Comparison of ENCODE assay signal across 9 cellular contexts in genomic region chr1:58432813-58433668, GRCh38.
A peak's percentile ranks its signal among the peaks of the same experiment; 100 is the strongest.
DNase-seq lines count a peak whose midpoint lies in the region; ATAC-seq and TF ChIP-seq lines count a peak whose summit lies in the region.
"Had no signal": no experiment of that assay in that cellular context is flagged by ENCODE, and none has a peak within 500 bp of the region (broad histone marks: within the 10 kb centered on the region; RNA-seq: fewer than 3 reads in every experiment).

No MANE protein-coding gene starts in this region.

- no peak overlapping the region for H3K4me3 Mint-ChIP-seq in MCF 10A (ENCODE audit: unreplicated experiment)

- no peaks in the 10 kb centered on the region for H3K9me3 Mint-ChIP-seq in MCF 10A (ENCODE audit: unreplicated experiment)

- TF ChIP-seq CTCF in MCF 10A (IDR thresholded peaks at IDR 0.05; ENCODE audit: unreplicated experiment): no peak
- TF ChIP-seq CTCF in breast epithelium (IDR thresholded peaks at IDR 0.05): no peak
- no peak for TF ChIP-seq CTCF in left ventricle myocardium inferior (IDR thresholded peaks at IDR 0.05; ENCODE audit: borderline replicate concordance)
- no peak for TF ChIP-seq CTCF in vagina (IDR thresholded peaks at IDR 0.05)

- no peaks in the 10 kb centered on the region for H3K9me3 ChIP-seq in breast epithelium
- H3K9me3 ChIP-seq in left ventricle myocardium inferior (replicated peaks): peaks cover 4% of the 10 kb centered on the region
- no peaks in the 10 kb centered on the region for H3K9me3 ChIP-seq in vagina

- H3K27me3 Mint-ChIP-seq in MCF 10A (ENCODE audit: insufficient read depth, unreplicated experiment): no peaks in the 10 kb centered on the region

- H3K27ac Mint-ChIP-seq in MCF 10A (ENCODE audit: low read depth, unreplicated experiment): no peak overlapping the region

- H3K4me3 ChIP-seq in breast epithelium: no peak overlapping the region
- H3K4me3 ChIP-seq in left ventricle myocardium inferior: no peak overlapping the region
- H3K4me3 ChIP-seq in vagina: no peak overlapping the region

- H3K27me3 ChIP-seq in breast epithelium (no peaks in the 10 kb centered on the region), left ventricle myocardium inferior (ENCODE audit: low read depth) (no peaks in the 10 kb centered on the region), vagina (no peaks in the 10 kb centered on the region)

- TF ChIP-seq POLR2A in breast epithelium (IDR thresholded peaks at IDR 0.05) (no peak), vagina (IDR thresholded peaks at IDR 0.05) (no peak)

- H3K4me1 Mint-ChIP-seq in MCF 10A (ENCODE audit: insufficient read depth, unreplicated experiment): no peaks in the 10 kb centered on the region

- H3K36me3 ChIP-seq in breast epithelium: no peaks in the 10 kb centered on the region
- H3K36me3 ChIP-seq in left ventricle myocardium inferior: no peaks in the 10 kb centered on the region
- H3K36me3 ChIP-seq in vagina: no peaks in the 10 kb centered on the region

- H3K27ac ChIP-seq in breast epithelium (no peak overlapping the region), left ventricle myocardium inferior (replicated peaks) (peak overlapping the region; percentile 4), vagina (no peak overlapping the region)
- H3K27ac ChIP-seq: VCaP had no signal

- no peaks in the 10 kb centered on the region for H3K36me3 Mint-ChIP-seq in MCF 10A (ENCODE audit: insufficient read depth, unreplicated experiment)

- CTCF ChIA-PET in MCF 10A (lab: Yijun Ruan, JAX): interaction anchor here (0.9 kb wide), 1 partner anchor 114 kb away, joined by 3 read pairs; no protein-coding TSS in a partner anchor

- DNase-seq in MCF 10A (ENCODE audit: unreplicated experiment) (peak; percentile 77), breast epithelium (ENCODE audit: low spot score in 2 of 2) (no peak), left ventricle myocardium inferior (peak; percentile 33), NCI-H1930 (lab: John Stamatoyannopoulos, UW) (no peak), ureter (ENCODE audit: low spot score) (no peak), GDM1 (lab: John Stamatoyannopoulos, UW) (no peak), vagina (ENCODE audit: extremely low spot score in 2 of 2) (no peak)

- no peaks in the 10 kb centered on the region for H3K4me1 ChIP-seq in breast epithelium
- peaks cover 15% of the 10 kb centered on the region for H3K4me1 ChIP-seq in left ventricle myocardium inferior
- peaks cover 7% of the 10 kb centered on the region for H3K4me1 ChIP-seq in vagina

- BruUV-seq in MCF 10A (replicated peaks; lab: Mats Ljungman, UMichigan): no TSS peak

- POLR2A ChIA-PET in MCF 10A (lab: Yijun Ruan, JAX): interaction anchor here (0.6 kb wide), 3 partner anchors 41 to 333 kb away, joined by 3 to 9 read pairs (median 4); no protein-coding TSS in a partner anchor

- intact Hi-C loops in MCF 10A (cut with micrococcal nuclease): no loop called here
- intact Hi-C loops in breast epithelium (cut with DNase I; ENCODE audit: low total_unique reads): no loop called here
- intact Hi-C loops in left ventricle myocardium inferior (cut with micrococcal nuclease): no loop called here
- intact Hi-C loops in vagina (cut with DNase I): no loop called here

- peak; percentile 98 for ATAC-seq in SK-N-SH treated with all-trans-retinoic acid at 6 μM for 48 hours

TF ChIP-seq in SK-N-SH treated with all-trans-retinoic acid at 6 μM for 48 hours, 23 proteins besides CTCF, POLR2A, EP300 and RAD21 (continues in another document):
- TF ChIP-seq PATZ1 (CRISPR knock-in tag; IDR thresholded peaks at IDR 0.05; ENCODE audit: borderline replicate concordance): no peak; the same call in 1 of the 2 replicates
- TF ChIP-seq BACH2 (CRISPR knock-in tag; IDR thresholded peaks at IDR 0.05; ENCODE audit: borderline replicate concordance): no peak
- no peak for TF ChIP-seq PPARA (CRISPR knock-in tag; IDR thresholded peaks at IDR 0.05; ENCODE audit: borderline replicate concordance)
- no peak for TF ChIP-seq CSRNP3 (CRISPR knock-in tag; IDR thresholded peaks at IDR 0.05)
- TF ChIP-seq GLIS3 (CRISPR knock-in tag; IDR thresholded peaks at IDR 0.05): no peak
- no peak for TF ChIP-seq CSDC2 (CRISPR knock-in tag; IDR thresholded peaks at IDR 0.05)
- TF ChIP-seq CREB5 (CRISPR knock-in tag; IDR thresholded peaks at IDR 0.05; ENCODE audit: low read depth): no peak
- no peak for TF ChIP-seq ISL1 (CRISPR knock-in tag; IDR thresholded peaks at IDR 0.05)
- no peak for TF ChIP-seq POU6F1 (CRISPR knock-in tag; IDR thresholded peaks at IDR 0.05; ENCODE audit: borderline replicate concordance, low read depth)
- no peak for TF ChIP-seq ZNF565 (CRISPR knock-in tag; conservative IDR thresholded peaks at IDR 0.05; ENCODE audit: low read depth)
- no peak for TF ChIP-seq ZFP3 (CRISPR knock-in tag; IDR thresholded peaks at IDR 0.05)
- TF ChIP-seq SNAI2 (CRISPR knock-in tag; IDR thresholded peaks at IDR 0.05): no peak
- no peak for TF ChIP-seq TSHZ2 (CRISPR knock-in tag; IDR thresholded peaks at IDR 0.05)

Comparison
In these comparisons a context has a peak if more than half of its experiments do, and no peak if none do; other contexts are left out.
1. DNase-seq: peak in MCF 10A (single experiment) and left ventricle myocardium inferior (single experiment); none in breast epithelium (0 of 2), NCI-H1930 (0 of 2), ureter (single experiment), GDM1 (single experiment) and vagina (0 of 2).